Comparison of ENCODE assay signal across 8 cellular contexts in genomic region chr16:5071341-5071680, GRCh38. TPM values are rescaled to one million over a fixed set of nuclear protein-coding genes. Genes with fewer than 3 reads are reported as not detected.
DNase-seq lines count a peak whose midpoint lies in the region; ATAC-seq and TF ChIP-seq lines count a peak whose summit lies in the region.

No MANE protein-coding gene starts in this region.

- no peak overlapping the region for H2BK120ac ChIP-seq in mesendoderm (ENCODE audit: low read depth, low read length)

- intact Hi-C loops in left cardiac atrium (cut with DNase I): no loop called here
- intact Hi-C loops in upper lobe of right lung (cut with DNase I): no loop called here

- H3K27ac ChIP-seq in cardiac muscle cell: peak overlapping the region; percentile 78
- H3K27ac ChIP-seq in mesendoderm (ENCODE audit: low read depth, low read length): no peak overlapping the region
- peak overlapping the region; percentile 89 for H3K27ac ChIP-seq in upper lobe of right lung

- H3K18ac ChIP-seq in mesendoderm (ENCODE audit: low read length): no peak overlapping the region

- H3K27me3 ChIP-seq in cardiac muscle cell (no peaks in the 10 kb centered on the region), mesendoderm (ENCODE audit: insufficient read depth, low read length, poor library complexity) (no peaks in the 10 kb centered on the region), upper lobe of right lung (no peaks in the 10 kb centered on the region)

- H3K36me3 Mint-ChIP-seq in brain: peaks cover 20% of the 10 kb centered on the region

- TF ChIP-seq CTCF in cardiac muscle cell (IDR thresholded peaks at IDR 0.05; ENCODE audit: low read depth, low read length) (no peak), brain (conservative IDR thresholded peaks at IDR 0.05) (no peak), upper lobe of right lung (IDR thresholded peaks at IDR 0.05) (no peak)

- H3K4me3 ChIP-seq in cardiac muscle cell (no peak overlapping the region), mesendoderm (ENCODE audit: low read length) (no peak overlapping the region), upper lobe of right lung (peak overlapping the region; percentile 86)

- H3K4me1 ChIP-seq in cardiac muscle cell (ENCODE audit: low read depth) (no peaks in the 10 kb centered on the region), mesendoderm (ENCODE audit: control insufficient read depth, low read depth, low read length) (no peaks in the 10 kb centered on the region), upper lobe of right lung (peaks cover 14% of the 10 kb centered on the region)

- peaks cover 0 to 3% (median 0%) of the 10 kb centered on the region in 5 experiments for H3K9me3 Mint-ChIP-seq in brain

- no peak for DNase-seq in cardiac muscle cell (ENCODE audit: low read depth in 1 of 2, low spot score in 1 of 2)
- no peak for DNase-seq in left cardiac atrium
- no peak for DNase-seq in mesendoderm
- DNase-seq in upper lobe of right lung: no peak
- DNase-seq in NCI-H345 (lab: John Stamatoyannopoulos, UW): no peak
- DNase-seq in AML-193 (lab: John Stamatoyannopoulos, UW): no peak
- no peak for DNase-seq in SIG-M5 treated with dmso at 0.1 percent for 504 hours (lab: John Stamatoyannopoulos, UW; ENCODE audit: unreplicated experiment)

- peaks cover 8% of the 10 kb centered on the region for H3K79me2 ChIP-seq in mesendoderm (ENCODE audit: control insufficient read depth, insufficient read depth, low read length)

- peaks cover 4% of the 10 kb centered on the region for H3K27me3 Mint-ChIP-seq in brain

- no CpG with 5 or more reads among the region's 7 CpGs for WGBS in mesendoderm (ENCODE audit: extremely low coverage, insufficient coverage, low lambda C conversion rate)

- no peak overlapping the region for H3K9ac ChIP-seq in mesendoderm (ENCODE audit: low read length)

- H4K5ac ChIP-seq in mesendoderm (ENCODE audit: low read length): peak overlapping the region; percentile 7

- H3K4me3 Mint-ChIP-seq in brain: peak overlapping the region; percentile 93 to 98 (median 94)

- H3K23ac ChIP-seq in mesendoderm (ENCODE audit: low read length): no peak overlapping the region

- no peak for ATAC-seq in left cardiac atrium
- ATAC-seq in upper lobe of right lung: no peak

- H3K4me2 ChIP-seq in mesendoderm (ENCODE audit: low read length): no peak overlapping the region

- H3K9me3 ChIP-seq in cardiac muscle cell (ENCODE audit: low read depth) (no peaks in the 10 kb centered on the region), upper lobe of right lung (no peaks in the 10 kb centered on the region)

- no peak overlapping the region for H3K56ac ChIP-seq in mesendoderm (ENCODE audit: low read length)

- H3K36me3 ChIP-seq in cardiac muscle cell (no peaks in the 10 kb centered on the region), mesendoderm (ENCODE audit: control insufficient read depth, insufficient read depth, low read length) (peaks cover 1% of the 10 kb centered on the region), upper lobe of right lung (peaks cover 17% of the 10 kb centered on the region)

- no peak overlapping the region for H2BK5ac ChIP-seq in mesendoderm (ENCODE audit: low read length)

- H3K79me1 ChIP-seq in mesendoderm (ENCODE audit: low read length): peaks cover 4% of the 10 kb centered on the region

- no peak overlapping the region for H4K8ac ChIP-seq in mesendoderm (ENCODE audit: low read depth, low read length)

- H3K27ac Mint-ChIP-seq in brain: peak overlapping the region; percentile 91 to 97 (median 95)

- H3K4me1 Mint-ChIP-seq in brain: peaks cover 22% of the 10 kb centered on the region

- no peak overlapping the region for H2BK15ac ChIP-seq in mesendoderm (replicated peaks; ENCODE audit: low read depth)

- H3K4ac ChIP-seq in mesendoderm (ENCODE audit: low read depth, low read length): no peak overlapping the region

- no peak overlapping the region for H2AK5ac ChIP-seq in mesendoderm (ENCODE audit: low read length)

RNA-seq across cellular contexts. Expression of gene ALG1, which starts 0.3 kb away (rescaled TPM):
- 16.7 and 26.5 TPM in 2 replicates for total RNA-seq in cardiac muscle cell
- 20.0 and 20.2 TPM in 2 replicates for polyA plus RNA-seq in cardiac muscle cell
- total RNA-seq in left cardiac atrium: 10 to 100 TPM; 11.0 to 11.8 TPM
- 16.6 TPM for polyA plus RNA-seq in brain (ENCODE audit: insufficient read depth, low read depth, low replicate concordance)
- 29.2 TPM for polyA plus RNA-seq in mesendoderm (2013, experiment 1 of 2)
- 26.5 TPM for polyA plus RNA-seq in mesendoderm (2013, experiment 2 of 2)
- total RNA-seq in upper lobe of right lung: 26.4 TPM

RNA-seq across cellular contexts. Expression of gene C16orf89, which starts 5.6 kb away (rescaled TPM):
- total RNA-seq in cardiac muscle cell (0.49 TPM in 1 of 2 replicates, not detected in the other), left cardiac atrium (10 to 100 TPM in 1 of 2 donors, 1 to 10 TPM in 1; 6.6 to 19.4 TPM), upper lobe of right lung (201 TPM)
- polyA plus RNA-seq in cardiac muscle cell (0.62 TPM in 1 of 2 replicates, not detected in the other), brain (ENCODE audit: insufficient read depth, low read depth, low replicate concordance) (14.4 TPM)
- 12.4 TPM for polyA plus RNA-seq in mesendoderm (2013, experiment 1 of 2)
- 14.3 TPM for polyA plus RNA-seq in mesendoderm (2013, experiment 2 of 2)

RNA-seq across cellular contexts. Expression of gene EEF2KMT, which starts 26.3 kb away (rescaled TPM):
- total RNA-seq in cardiac muscle cell (9.6 and 14.8 TPM in 2 replicates), left cardiac atrium (1 to 10 TPM; 5.4 to 7.5 TPM), upper lobe of right lung (9.6 TPM)
- polyA plus RNA-seq in cardiac muscle cell (17.8 and 23.2 TPM in 2 replicates), brain (ENCODE audit: insufficient read depth, low read depth, low replicate concordance) (11.5 TPM)
- polyA plus RNA-seq in mesendoderm (2013, experiment 1 of 2): 14.7 TPM
- 15.9 TPM for polyA plus RNA-seq in mesendoderm (2013, experiment 2 of 2)

RNA-seq across cellular contexts. Expression of gene NAGPA, which starts 37.6 kb away (rescaled TPM):
- total RNA-seq in cardiac muscle cell (23.0 and 24.6 TPM in 2 replicates), left cardiac atrium (1 to 10 TPM; 6.8 to 8.4 TPM), upper lobe of right lung (16.7 TPM)
- polyA plus RNA-seq in cardiac muscle cell (9.8 and 10.8 TPM in 2 replicates), brain (ENCODE audit: insufficient read depth, low read depth, low replicate concordance) (7.5 TPM)
- 7.8 TPM for polyA plus RNA-seq in mesendoderm (2013, experiment 1 of 2)
- polyA plus RNA-seq in mesendoderm (2013, experiment 2 of 2): 8.3 TPM
